ENCODE assay signal across 7 cellular contexts in the genomic region with DNA sequence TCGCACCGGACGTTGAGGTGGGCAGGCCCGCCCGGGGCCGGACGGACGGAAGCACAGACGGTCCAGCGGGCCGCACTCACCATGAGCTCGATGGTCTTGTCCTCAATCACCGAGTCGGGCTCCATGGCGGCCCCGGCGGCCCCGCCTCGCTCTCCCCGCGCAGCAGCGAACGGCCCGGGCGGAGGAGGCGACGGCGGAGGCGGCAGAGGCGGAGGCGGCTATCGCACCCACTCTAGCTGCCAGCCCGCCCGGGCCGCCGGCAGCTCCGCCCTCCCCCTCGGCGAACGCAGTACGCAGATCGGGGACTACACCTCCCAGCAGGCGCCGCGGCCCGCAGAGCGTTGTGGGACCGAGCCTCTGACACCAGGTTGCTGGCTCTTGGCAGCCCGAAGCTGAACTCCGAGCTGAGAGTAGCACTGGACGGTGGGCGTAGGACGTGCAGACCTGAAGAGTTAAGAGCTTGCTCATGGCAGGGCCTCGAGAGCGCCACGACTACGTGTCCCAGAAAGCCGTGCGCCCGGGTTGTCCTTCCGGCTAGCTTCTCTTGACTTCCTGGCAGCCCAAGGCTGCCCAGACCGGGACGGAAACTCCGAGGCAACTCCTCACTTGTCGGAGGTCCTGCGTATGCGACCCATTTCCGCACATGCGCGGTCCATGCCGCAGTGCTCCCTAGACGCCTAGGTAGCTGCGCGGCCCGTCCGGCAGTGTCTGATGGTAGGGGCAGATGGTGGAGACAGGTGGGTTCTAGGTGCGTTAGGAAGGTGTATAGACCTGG. TPM values are rescaled to one million over a fixed set of nuclear protein-coding genes. Genes with fewer than 3 reads are reported as not detected.
DNase-seq lines count a peak whose midpoint lies in the region; ATAC-seq and TF ChIP-seq lines count a peak whose summit lies in the region.

A gene (minus strand): TSS at position 261 of the 775 bp plus-strand sequence. CDS start 136 bp downstream, at position 125.

- peaks cover 35% of the 10 kb centered on the region for H4K20me1 ChIP-seq in hepatocyte (ENCODE audit: insufficient read depth, poor library complexity, severe bottlenecking)

- peak within 1 kb of the TSS; percentile 80 for H3K4me3 ChIP-seq in astrocyte of the cerebellum (ENCODE audit: low read depth, low read length)
- H3K4me3 ChIP-seq in hepatocyte: peak within 1 kb of the TSS; percentile 63

- H3K36me3 ChIP-seq in hepatocyte (replicated peaks; ENCODE audit: insufficient read depth, low read depth): no peaks in the 10 kb centered on the region

- peak; percentile 95 for DNase-seq in NCI-H2029 (lab: John Stamatoyannopoulos, UW)
- DNase-seq in T-helper 22 cell (ENCODE audit: low read depth): peak; percentile 94
- peak; percentile 85 for DNase-seq in astrocyte of the cerebellum (ENCODE audit: low read depth)
- DNase-seq in hepatocyte (ENCODE audit: low spot score): peak; percentile 99
- DNase-seq in retina: peak; percentile 99

- H3K27me3 ChIP-seq in hepatocyte: no peaks in the 10 kb centered on the region

- TF ChIP-seq CTCF in astrocyte of the cerebellum (IDR thresholded peaks at IDR 0.05; ENCODE audit: low read depth, low read length, missing control alignments) (no peak), hepatocyte (IDR thresholded peaks at IDR 0.05; ENCODE audit: poor library complexity) (no peak)

- in situ Hi-C loops in astrocyte of the cerebellum (cut with HindIII; ENCODE audit: low sequenced_read_pairs): no loop called here

- no peaks in the 10 kb centered on the region for H3K9me2 ChIP-seq in hepatocyte (replicated peaks; ENCODE audit: insufficient read depth)

- peaks cover 51% of the 10 kb centered on the region for H3K79me2 ChIP-seq in hepatocyte

- ATAC-seq in GM18505 (IDR thresholded peaks at IDR 0.05; ENCODE audit: unreplicated experiment): peak; percentile 80
- peak; percentile 76 for ATAC-seq in HG02973 (IDR thresholded peaks at IDR 0.05; ENCODE audit: unreplicated experiment)

- peak; percentile 98 for TF ChIP-seq POLR2A in GM18505 (IDR thresholded peaks at IDR 0.05; ENCODE audit: borderline replicate concordance, extremely low read depth, insufficient read depth, insufficient read length)

- H3K4me2 ChIP-seq in hepatocyte: peak within 1 kb of the TSS; percentile 92

- WGBS in hepatocyte (ENCODE audit: low lambda C conversion rate, missing lambda C conversion rate): 0% methylated on average over 60 of the region's 77 CpGs

- H2AFZ ChIP-seq in hepatocyte: peak within 1 kb of the TSS; percentile 85

- peak within 1 kb of the TSS; percentile 98 for H3K27ac ChIP-seq in hepatocyte

- H3K4me1 ChIP-seq in hepatocyte (ENCODE audit: insufficient read depth): peaks cover 28% of the 10 kb centered on the region

- no peaks in the 10 kb centered on the region for H3K9me3 ChIP-seq in hepatocyte (ENCODE audit: low read depth)

RNA-seq across cellular contexts. Expression of the gene that starts here (rescaled TPM):
- 73.4 and 74.2 TPM in 2 replicates for total RNA-seq in hepatocyte
- polyA plus RNA-seq in hepatocyte: 26.7 and 38.0 TPM in 2 replicates

Comparison
In these comparisons a context has a peak if more than half of its experiments do, and no peak if none do; other contexts are left out.
1. Peak in every context shown above with its lines: DNase-seq, ATAC-seq, H3K4me3 ChIP-seq and H3K27ac ChIP-seq.